ENCODE assay signal across 8 cellular contexts in the genomic region with DNA sequence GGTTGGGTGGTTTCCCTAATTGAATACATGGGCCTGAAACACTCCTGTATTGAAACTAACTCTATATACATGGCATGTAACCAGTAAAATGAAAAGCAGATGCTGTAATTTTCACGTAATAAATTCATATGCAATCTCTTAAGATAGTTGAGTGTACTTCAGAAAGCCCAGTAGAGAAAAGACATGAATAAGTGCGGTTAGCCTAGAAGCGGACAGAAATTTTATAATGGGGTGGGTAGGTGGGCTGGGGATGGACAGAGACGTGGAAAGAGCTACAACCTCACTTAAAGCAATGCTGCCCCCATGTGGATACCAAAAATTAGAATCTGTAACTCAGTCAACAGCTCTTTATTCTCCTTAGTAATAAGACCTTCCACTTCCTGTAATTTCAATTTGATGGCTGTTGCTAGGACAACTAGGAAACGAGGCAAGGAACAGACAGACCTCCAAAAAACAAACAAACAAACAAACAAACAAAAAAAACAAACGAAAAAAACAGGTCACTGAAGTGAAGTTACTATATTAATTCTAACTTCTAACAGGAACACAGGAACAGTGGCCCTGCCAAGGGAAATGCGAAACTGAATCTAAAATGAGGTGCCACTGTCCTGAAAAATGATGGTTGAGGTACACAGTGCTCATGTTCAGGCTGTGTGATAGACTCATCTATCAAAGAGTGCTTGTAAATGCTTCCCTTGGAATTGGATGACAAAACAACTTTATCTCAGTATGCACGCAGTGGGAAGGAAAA.
DNase-seq lines count a peak whose midpoint lies in the region; ATAC-seq, FAIRE-seq and TF ChIP-seq lines count a peak whose summit lies in the region.

No MANE protein-coding gene starts in this region.

- no peaks in the 10 kb centered on the region for H3K4me1 ChIP-seq in CD4-positive, CD25-positive, alpha-beta regulatory T cell (ENCODE audit: control insufficient read depth, insufficient read depth, low read length, poor library complexity, severe bottlenecking)
- H3K4me1 ChIP-seq in iPS DF 6.9 (ENCODE audit: control insufficient read depth, insufficient read depth, low read length): no peaks in the 10 kb centered on the region
- no peaks in the 10 kb centered on the region for H3K4me1 ChIP-seq in small intestine (ENCODE audit: control insufficient read depth in 2 of 2, insufficient read depth in 1 of 2, low read depth in 1 of 2, low read length in 1 of 2)

- no peak overlapping the region for H3K4me3 Mint-ChIP-seq in CD4-positive, CD25-positive, alpha-beta regulatory T cell

- no peaks in the 10 kb centered on the region for H3K9me3 ChIP-seq in CD4-positive, CD25-positive, alpha-beta regulatory T cell (ENCODE audit: control insufficient read depth in 2 of 2, low read length in 2 of 2)
- H3K9me3 ChIP-seq in iPS DF 6.9 (ENCODE audit: control insufficient read depth, insufficient read depth, low read length) (no peaks in the 10 kb centered on the region), small intestine (ENCODE audit: control insufficient read depth, low read depth) (no peaks in the 10 kb centered on the region)

- H3K36me3 ChIP-seq in CD4-positive, CD25-positive, alpha-beta regulatory T cell (ENCODE audit: control insufficient read depth, insufficient read depth, low read length): peaks cover 5% of the 10 kb centered on the region
- H3K36me3 ChIP-seq in iPS DF 6.9 (ENCODE audit: control insufficient read depth, insufficient read depth, low read length): no peaks in the 10 kb centered on the region
- H3K36me3 ChIP-seq in small intestine (ENCODE audit: control insufficient read depth in 2 of 2, insufficient read depth in 2 of 2, low read length in 2 of 2): no peaks in the 10 kb centered on the region

- ATAC-seq in CD4-positive, CD25-positive, alpha-beta regulatory T cell (ENCODE audit: low read depth in 2 of 2): peak in 1 of 2 donors; percentile 43
- ATAC-seq in GM21576 (IDR thresholded peaks at IDR 0.05; ENCODE audit: unreplicated experiment): no peak
- no peak for ATAC-seq in HG02938 (IDR thresholded peaks at IDR 0.05; ENCODE audit: unreplicated experiment)

- no CpG with 5 or more reads among the region's 8 CpGs for WGBS in iPS DF 6.9 (ENCODE audit: insufficient coverage, insufficient read length)
- WGBS in small intestine, 3 donors: 45 to 54% (median 51%) methylated on average over 8 of the region's 8 CpGs

- peak; percentile 96 for FAIRE-seq in H54 (lab: Jason Lieb, UNC)
- FAIRE-seq in small intestine (lab: Jason Lieb, UNC): no peak

- DNase-seq in CD4-positive, CD25-positive, alpha-beta regulatory T cell: peak in 2 of 3 donors; percentile 28 to 64
- DNase-seq in H54 (ENCODE audit: insufficient read length, low spot score) (peak; percentile 35), NCI-H345 (lab: John Stamatoyannopoulos, UW) (peak; percentile 69), amniotic epithelial cell (ENCODE audit: low read depth) (peak; percentile 81), iPS DF 6.9 (ENCODE audit: low read depth, low spot score) (peak; percentile 70), small intestine (peak; percentile 31)

- no peaks in the 10 kb centered on the region for H3K27me3 Mint-ChIP-seq in CD4-positive, CD25-positive, alpha-beta regulatory T cell

- no peak overlapping the region for H3K4me3 ChIP-seq in CD4-positive, CD25-positive, alpha-beta regulatory T cell (ENCODE audit: low read depth, low read length)
- no peak overlapping the region for H3K4me3 ChIP-seq in iPS DF 6.9 (ENCODE audit: low read length)
- no peak overlapping the region for H3K4me3 ChIP-seq in small intestine (ENCODE audit: low read depth in 1 of 2, low read length in 2 of 2)

- H3K27ac Mint-ChIP-seq in CD4-positive, CD25-positive, alpha-beta regulatory T cell: peak overlapping the region in 2 of 3 donors; percentile 16 to 65

- TF ChIP-seq POLR2A in H54 (IDR thresholded peaks at IDR 0.05; ENCODE audit: low read depth, low read length): no peak

- H3K27me3 ChIP-seq in CD4-positive, CD25-positive, alpha-beta regulatory T cell (ENCODE audit: control insufficient read depth, insufficient read depth, low read length): no peaks in the 10 kb centered on the region
- H3K27me3 ChIP-seq in iPS DF 6.9 (ENCODE audit: control insufficient read depth, insufficient read depth, low read length) (no peaks in the 10 kb centered on the region), small intestine (ENCODE audit: control insufficient read depth in 2 of 2, insufficient read depth in 2 of 2, low read length in 2 of 2) (no peaks in the 10 kb centered on the region)

- H3K36me3 Mint-ChIP-seq in CD4-positive, CD25-positive, alpha-beta regulatory T cell: peaks cover 21% of the 10 kb centered on the region

- no peaks in the 10 kb centered on the region for H3K9me3 Mint-ChIP-seq in CD4-positive, CD25-positive, alpha-beta regulatory T cell

- peaks cover 18 to 50% (median 44%) of the 10 kb centered on the region in 4 donors for H3K4me1 Mint-ChIP-seq in CD4-positive, CD25-positive, alpha-beta regulatory T cell

- H3K27ac ChIP-seq in CD4-positive, CD25-positive, alpha-beta regulatory T cell (ENCODE audit: insufficient read depth, low read length, poor library complexity, severe bottlenecking): no peak overlapping the region
- H3K27ac ChIP-seq in iPS DF 6.9 (ENCODE audit: low read length) (no peak overlapping the region), small intestine (ENCODE audit: low read depth in 1 of 2, low read length in 1 of 2) (no peak overlapping the region)

Comparison
In these comparisons a context has a peak if more than half of its experiments do, and no peak if none do; other contexts are left out.
1. DNase-seq: peak in every context shown above with its lines; median percentile 81 in amniotic epithelial cell; 70 in iPS DF 6.9; 69 in NCI-H345; 46 in CD4-positive, CD25-positive, alpha-beta regulatory T cell; 35 in H54; 31 in small intestine.